In genomic region chr3:183259621-183260020, GRCh38 we compare ENCODE assay signal across 1 cellular context.
TF ChIP-seq lines count a peak whose summit lies in the region.

No MANE protein-coding gene starts in this region.

TF ChIP-seq in K562, 482 proteins besides CTCF, POLR2A, EP300 and RAD21:
- no peak for TF ChIP-seq JUND (IDR thresholded peaks at IDR 0.05; ENCODE audit: borderline replicate concordance, low read depth, low read length)
- no peak for TF ChIP-seq JUND (tag; IDR thresholded peaks at IDR 0.05; ENCODE audit: borderline replicate concordance, low read depth, low read length)
- peak; percentile 27; the same call in 1 of the 2 replicates for TF ChIP-seq CREM (IDR thresholded peaks at IDR 0.05; ENCODE audit: low read depth)
- peak; percentile 16; the same call in 1 of the 2 replicates for TF ChIP-seq MTA1 (IDR thresholded peaks at IDR 0.05; ENCODE audit: borderline replicate concordance)
- TF ChIP-seq XRCC4 (IDR thresholded peaks at IDR 0.05; ENCODE audit: extremely low read depth, insufficient read depth, insufficient read length) = no peak
